Comparison of ENCODE assay signal across 27 cellular contexts in genomic region chr15:62324382-62324781, GRCh38.
"Had no signal": no experiment of that assay in that cellular context is flagged by ENCODE, and none has a peak within 500 bp of the region (broad histone marks: within the 10 kb centered on the region; RNA-seq: fewer than 3 reads in every experiment).

No MANE protein-coding gene starts in this region.

- H3K4me1 ChIP-seq: adrenal gland, esophagus squamous epithelium, foreskin keratinocyte, prostate gland, suprapubic skin, transverse colon had no signal

- H2AFZ ChIP-seq: neural progenitor cell had no signal

- H3K4me3 ChIP-seq: adrenal gland, cardiac muscle cell, esophagus squamous epithelium, neural progenitor cell, prostate gland, skin epidermis, suprapubic skin, transverse colon had no signal

- H3K36me3 Mint-ChIP-seq: activated CD4-positive, alpha-beta memory T cell treated with anti-CD3 and anti-CD28 coated beads for 36 hours; activated naive CD4-positive, alpha-beta T cell treated with anti-CD3 and anti-CD28 coated beads, Interleukin-2, amount 50 U/mL, for 72 hours; neural progenitor cell; T-cell had no signal

- DNase-seq: activated B cell treated with CpG ODN at 0.5 μM for 24 hours; activated CD4-positive, alpha-beta memory T cell treated with anti-CD3 and anti-CD28 coated beads for 36 hours; activated CD4-positive, alpha-beta T cell treated with anti-CD3 and anti-CD28 coated beads for 4 hours; activated gamma-delta T cell treated with Interleukin-2 at 50 U/mL for 16 hours; activated T-cell treated with anti-CD3 and anti-CD28 coated beads for 4 hours; adrenal gland; dermis blood vessel endothelial cell; effector memory CD4-positive, alpha-beta T cell; esophagus squamous epithelium; foreskin keratinocyte; hypothalamus; islet precursor cell; left colon; mammary epithelial cell; midbrain; right cardiac atrium; stimulated activated CD4-positive, alpha-beta T cell treated with anti-CD3 and anti-CD28 coated beads, Interleukin-2, amount 100 ng/mL, for 48 hours; stimulated activated naive CD8-positive, alpha-beta T cell treated with anti-CD3 and anti-CD28 coated beads, Interleukin-15, amount 100 ng/mL, for 72 hours; T-cell; transverse colon had no signal

- H3K27me3 ChIP-seq: neural progenitor cell had no signal

- H3K27ac Mint-ChIP-seq: activated B cell treated with CpG ODN at 0.5 μM for 24 hours; activated CD4-positive, alpha-beta memory T cell treated with anti-CD3 and anti-CD28 coated beads for 36 hours; activated naive CD4-positive, alpha-beta T cell treated with anti-CD3 and anti-CD28 coated beads, Interleukin-2, amount 50 U/mL, for 72 hours; activated T-helper 1 cell treated with anti-CD3 and anti-CD28 coated beads, Interleukin-12 subunit alpha, Interleukin-12 subunit beta, Interleukin-2, Interleukin-4 antibody, amounts not matched to agents 30 ng/mL and 10 ng/mL and 1 ng/mL, durations not matched to agents 14 hours and 24 hours and 36 hours; neural progenitor cell; stimulated activated naive CD8-positive, alpha-beta T cell treated with anti-CD3 and anti-CD28 coated beads, Interleukin-15, amount 100 ng/mL, for 72 hours; T-cell had no signal

- H3K9me3 ChIP-seq: adrenal gland, esophagus squamous epithelium, prostate gland, suprapubic skin, transverse colon had no signal

- H3K4me3 Mint-ChIP-seq: activated B cell treated with CpG ODN at 0.5 μM for 24 hours; activated CD4-positive, alpha-beta memory T cell treated with anti-CD3 and anti-CD28 coated beads for 36 hours; activated T-helper 1 cell treated with anti-CD3 and anti-CD28 coated beads, Interleukin-12 subunit alpha, Interleukin-12 subunit beta, Interleukin-2, Interleukin-4 antibody, amounts not matched to agents 30 ng/mL and 10 ng/mL and 1 ng/mL, durations not matched to agents 14 hours and 24 hours and 36 hours; neural progenitor cell; stimulated activated naive CD8-positive, alpha-beta T cell treated with anti-CD3 and anti-CD28 coated beads, Interleukin-15, amount 100 ng/mL, for 72 hours; T-cell had no signal

- H3K4me2 ChIP-seq: neural progenitor cell had no signal

- H3K9me3 Mint-ChIP-seq: activated B cell treated with CpG ODN at 0.5 μM for 24 hours; activated CD4-positive, alpha-beta memory T cell treated with anti-CD3 and anti-CD28 coated beads for 36 hours; activated naive CD4-positive, alpha-beta T cell treated with anti-CD3 and anti-CD28 coated beads, Interleukin-2, amount 50 U/mL, for 72 hours; activated T-helper 1 cell treated with anti-CD3 and anti-CD28 coated beads, Interleukin-12 subunit alpha, Interleukin-12 subunit beta, Interleukin-2, Interleukin-4 antibody, amounts not matched to agents 30 ng/mL and 10 ng/mL and 1 ng/mL, durations not matched to agents 14 hours and 24 hours and 36 hours; neural progenitor cell; stimulated activated naive CD8-positive, alpha-beta T cell treated with anti-CD3 and anti-CD28 coated beads, Interleukin-15, amount 100 ng/mL, for 72 hours; T-cell had no signal

- H3K27ac ChIP-seq: adrenal gland, cardiac muscle cell, esophagus squamous epithelium, foreskin keratinocyte, neural progenitor cell, prostate gland, skin epidermis, suprapubic skin, transverse colon had no signal

- H3K4me1 Mint-ChIP-seq: activated B cell treated with CpG ODN at 0.5 μM for 24 hours; stimulated activated naive CD8-positive, alpha-beta T cell treated with anti-CD3 and anti-CD28 coated beads, Interleukin-15, amount 100 ng/mL, for 72 hours; T-cell had no signal

- ATAC-seq: activated naive CD4-positive, alpha-beta T cell treated with anti-CD3 and anti-CD28 coated beads, Interleukin-2, amount 50 U/mL, for 72 hours; foreskin keratinocyte; left colon; right cardiac atrium; stimulated activated naive CD8-positive, alpha-beta T cell treated with anti-CD3 and anti-CD28 coated beads, Interleukin-15, amount 100 ng/mL, for 72 hours; T-cell had no signal

- H3K36me3 ChIP-seq: adrenal gland, cardiac muscle cell, esophagus squamous epithelium, neural progenitor cell, prostate gland, suprapubic skin, transverse colon had no signal

- H3K9ac ChIP-seq: neural progenitor cell had no signal
